1 cellular context compared by ENCODE assay signal in the genomic region with DNA sequence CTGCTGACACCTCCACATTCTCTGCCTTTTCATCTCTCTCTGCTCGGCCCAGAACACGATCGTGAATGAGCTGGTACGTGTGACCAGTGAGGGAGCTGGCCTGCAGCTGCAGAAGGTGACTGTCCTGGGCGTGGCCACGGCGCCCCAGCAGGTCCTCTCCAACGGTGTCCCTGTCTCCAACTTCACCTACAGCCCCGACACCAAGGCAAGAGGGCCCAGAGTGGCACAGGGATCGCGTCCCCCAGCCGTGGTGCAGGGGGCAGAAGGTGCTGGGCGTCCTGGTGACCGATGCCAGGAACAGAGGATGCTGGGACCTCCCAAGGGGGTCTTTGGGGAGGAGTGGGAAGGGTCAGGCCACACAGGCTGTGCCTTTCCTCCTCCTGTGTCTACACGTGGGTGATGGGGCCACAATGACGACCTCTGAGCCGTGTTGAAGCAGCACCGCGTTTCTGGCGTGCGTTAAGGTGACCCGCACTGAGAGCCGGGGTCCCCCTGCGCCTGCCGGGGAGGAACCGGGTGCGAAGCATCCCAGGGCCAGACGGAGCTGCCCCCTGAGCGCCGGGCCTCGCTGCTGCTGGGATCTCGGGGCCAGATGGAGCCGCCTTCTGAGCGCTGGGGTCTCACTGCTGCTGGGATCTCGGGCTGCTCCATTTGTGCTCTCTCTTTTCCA.
TF ChIP-seq lines count a peak whose summit lies in the region.

No MANE protein-coding gene starts in this region.

TF ChIP-seq in HepG2, 621 proteins besides CTCF, POLR2A, EP300 and RAD21:
- TF ChIP-seq NR0B2 (CRISPR knock-in tag; IDR thresholded peaks at IDR 0.05) (no peak), ZNF382 (CRISPR knock-in tag; IDR thresholded peaks at IDR 0.05; ENCODE audit: borderline replicate concordance) (no peak)
- TF ChIP-seq, protein P1, sequence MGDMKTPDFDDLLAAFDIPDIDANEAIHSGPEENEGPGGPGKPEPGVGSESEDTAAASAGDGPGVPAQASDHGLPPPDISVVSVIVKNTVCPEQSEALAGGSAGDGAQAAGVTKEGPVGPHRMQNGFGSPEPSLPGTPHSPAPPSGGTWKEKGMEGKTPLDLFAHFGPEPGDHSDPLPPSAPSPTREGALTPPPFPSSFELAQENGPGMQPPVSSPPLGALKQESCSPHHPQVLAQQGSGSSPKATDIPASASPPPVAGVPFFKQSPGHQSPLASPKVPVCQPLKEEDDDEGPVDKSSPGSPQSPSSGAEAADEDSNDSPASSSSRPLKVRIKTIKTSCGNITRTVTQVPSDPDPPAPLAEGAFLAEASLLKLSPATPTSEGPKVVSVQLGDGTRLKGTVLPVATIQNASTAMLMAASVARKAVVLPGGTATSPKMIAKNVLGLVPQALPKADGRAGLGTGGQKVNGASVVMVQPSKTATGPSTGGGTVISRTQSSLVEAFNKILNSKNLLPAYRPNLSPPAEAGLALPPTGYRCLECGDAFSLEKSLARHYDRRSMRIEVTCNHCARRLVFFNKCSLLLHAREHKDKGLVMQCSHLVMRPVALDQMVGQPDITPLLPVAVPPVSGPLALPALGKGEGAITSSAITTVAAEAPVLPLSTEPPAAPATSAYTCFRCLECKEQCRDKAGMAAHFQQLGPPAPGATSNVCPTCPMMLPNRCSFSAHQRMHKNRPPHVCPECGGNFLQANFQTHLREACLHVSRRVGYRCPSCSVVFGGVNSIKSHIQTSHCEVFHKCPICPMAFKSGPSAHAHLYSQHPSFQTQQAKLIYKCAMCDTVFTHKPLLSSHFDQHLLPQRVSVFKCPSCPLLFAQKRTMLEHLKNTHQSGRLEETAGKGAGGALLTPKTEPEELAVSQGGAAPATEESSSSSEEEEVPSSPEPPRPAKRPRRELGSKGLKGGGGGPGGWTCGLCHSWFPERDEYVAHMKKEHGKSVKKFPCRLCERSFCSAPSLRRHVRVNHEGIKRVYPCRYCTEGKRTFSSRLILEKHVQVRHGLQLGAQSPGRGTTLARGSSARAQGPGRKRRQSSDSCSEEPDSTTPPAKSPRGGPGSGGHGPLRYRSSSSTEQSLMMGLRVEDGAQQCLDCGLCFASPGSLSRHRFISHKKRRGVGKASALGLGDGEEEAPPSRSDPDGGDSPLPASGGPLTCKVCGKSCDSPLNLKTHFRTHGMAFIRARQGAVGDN (CRISPR knock-in tag; IDR thresholded peaks at IDR 0.05), result 0 out of 2 replicates have a peak, but pooled peaks have one; percentile 5
